ENCODE assay signal across 12 cellular contexts in the genomic region with DNA sequence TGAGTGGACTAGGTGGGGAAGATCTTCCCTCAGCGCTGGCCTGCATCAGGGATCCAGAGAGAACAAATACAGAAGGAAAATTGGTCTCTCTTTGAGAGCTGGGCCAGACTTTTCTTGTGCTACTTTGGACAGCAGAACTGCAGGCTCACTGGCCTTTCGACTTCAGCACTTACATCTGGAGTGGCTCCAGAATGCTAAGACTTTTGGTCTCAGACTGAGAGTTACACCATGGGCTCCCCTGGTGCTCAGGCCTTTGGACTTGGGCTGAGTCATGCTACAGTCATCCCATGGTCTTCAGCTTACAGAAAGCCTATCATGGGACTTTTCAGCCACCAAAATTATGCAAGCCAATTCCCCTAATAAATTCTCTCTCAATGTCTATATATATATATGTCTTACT. TPM values are rescaled to one million over a fixed set of nuclear protein-coding genes. Genes with fewer than 3 reads are reported as not detected.
DNase-seq lines count a peak whose midpoint lies in the region; ATAC-seq and TF ChIP-seq lines count a peak whose summit lies in the region.
"Had no signal": no experiment of that assay in that cellular context is flagged by ENCODE, and none has a peak within 500 bp of the region (broad histone marks: within the 10 kb centered on the region; RNA-seq: fewer than 3 reads in every experiment).

No MANE protein-coding gene starts in this region.

- intact Hi-C loops in Right ventricle myocardium superior (cut with DNase I) = no loop called here
- intact Hi-C loops in tibial artery (cut with DNase I; ENCODE audit: low total_unique reads) = no loop called here

- H3K27me3 ChIP-seq in right atrium auricular region (no peaks in the 10 kb centered on the region), tibial artery (no peaks in the 10 kb centered on the region)

- H3K27ac ChIP-seq in right atrium auricular region (no peak overlapping the region), tibial artery (no peak overlapping the region)
- H3K27ac ChIP-seq: KMS-11 had no signal

- H3K4me3 ChIP-seq in right atrium auricular region (no peak overlapping the region), fibroblast of villous mesenchyme (ENCODE audit: low read depth, low read length) (no peak overlapping the region), tibial artery (no peak overlapping the region)

- no peaks in the 10 kb centered on the region for H3K36me3 ChIP-seq in right atrium auricular region
- no peaks in the 10 kb centered on the region for H3K36me3 ChIP-seq in tibial artery

- ATAC-seq in Right ventricle myocardium superior (ENCODE audit: poor library complexity) (peak; percentile 22), GM18520 (IDR thresholded peaks at IDR 0.05; ENCODE audit: unreplicated experiment) (no peak)
- ATAC-seq: left colon had no signal

- no peak for TF ChIP-seq CTCF in right atrium auricular region (IDR thresholded peaks at IDR 0.05)
- no peak for TF ChIP-seq CTCF in fibroblast of villous mesenchyme (IDR thresholded peaks at IDR 0.05; ENCODE audit: insufficient read depth, low read depth, low read length)
- TF ChIP-seq CTCF in tibial artery (IDR thresholded peaks at IDR 0.05) = no peak

- in situ Hi-C loops in SK-MEL-5 (cut with HindIII; ENCODE audit: low pct_unique_long_range_greater_than_20kb, low sequenced_read_pairs) = no loop called here

- no peaks in the 10 kb centered on the region for H3K4me1 ChIP-seq in right atrium auricular region
- no peaks in the 10 kb centered on the region for H3K4me1 ChIP-seq in tibial artery

- DNase-seq in Right ventricle myocardium superior (no peak), right atrium auricular region (ENCODE audit: low spot score) (no peak), SK-MEL-5 (ENCODE audit: low read depth, low spot score) (peak; percentile 9), fibroblast of villous mesenchyme (ENCODE audit: low read depth) (peak; percentile 90), tibial artery (peak; percentile 43 to 65), COLO668 (lab: John Stamatoyannopoulos, UW; ENCODE audit: unreplicated experiment) (no peak), NCI-H1417 treated with DMSO at 0.1 percent for 48 hours (lab: John Stamatoyannopoulos, UW) (no peak)
- DNase-seq: dermis blood vessel endothelial cell; left colon; stimulated activated CD4-positive, alpha-beta T cell treated with anti-CD3 and anti-CD28 coated beads, Interleukin-15, amount 100 ng/mL, for 24 hours had no signal

- no peaks in the 10 kb centered on the region for H3K9me3 ChIP-seq in right atrium auricular region
- no peaks in the 10 kb centered on the region for H3K9me3 ChIP-seq in tibial artery

RNA-seq across cellular contexts. Expression of a gene that starts 9.0 kb away (rescaled TPM):
- total RNA-seq in Right ventricle myocardium superior (72.0 TPM), right atrium auricular region (100 to 1,000 TPM in 1 of 2 donors, 10 to 100 TPM in 1; 43.3 to 165 TPM), fibroblast of villous mesenchyme (not detected in 2 replicates)
- not detected in 2 replicates for total RNA-seq in SK-MEL-5 (2014; rRNA removed; shearing (Covaris generic))
- not detected in 2 replicates for polyA plus RNA-seq in SK-MEL-5 (2015; cell fraction: cytosol; rRNA removed)
- polyA plus RNA-seq in SK-MEL-5 (2015; cell fraction: nucleus; rRNA removed) = 0.09 TPM in 1 of 2 replicates, not detected in the other
- total RNA-seq: dermis blood vessel endothelial cell had no signal

Comparison
In these comparisons a context has a peak if more than half of its experiments do, and no peak if none do; other contexts are left out.
1. DNase-seq: peak in SK-MEL-5 (single experiment), fibroblast of villous mesenchyme (single experiment) and tibial artery (2 of 2); none in Right ventricle myocardium superior (single experiment), right atrium auricular region (single experiment), COLO668 (single experiment) and NCI-H1417 treated with DMSO at 0.1 percent for 48 hours (single experiment).
2. RNA of a gene that starts 9.0 kb away (total RNA-seq): 43.3 to 165 TPM in right atrium auricular region and 72.0 TPM in Right ventricle myocardium superior (single experiment); not detected in SK-MEL-5 and not detected in fibroblast of villous mesenchyme; every median in the first group is over 10 times any median in the second.